In the genomic region with DNA sequence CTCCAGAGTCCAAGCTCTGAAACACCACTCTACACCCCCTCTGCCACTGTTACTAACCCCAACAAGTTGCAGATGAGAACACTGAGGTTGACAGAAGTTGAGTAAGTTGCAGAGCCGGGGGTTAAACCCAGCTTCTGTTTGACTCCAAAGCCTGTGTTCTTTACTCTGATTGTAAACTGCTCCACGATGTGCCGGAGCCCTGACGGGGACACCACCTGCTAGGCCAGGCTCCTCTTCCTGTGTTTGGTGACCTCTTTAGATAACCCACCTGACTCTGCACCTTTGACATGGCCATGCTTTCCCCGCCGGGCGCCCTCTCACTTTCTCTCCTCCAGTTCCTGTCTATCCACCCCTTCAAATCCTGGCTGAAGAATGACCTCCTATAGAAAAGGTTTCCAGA, we compare ENCODE assay signal across 1 cellular context.
TF ChIP-seq lines count a peak whose summit lies in the region.

No MANE protein-coding gene starts in this region.

TF ChIP-seq in GM23338, 12 proteins besides CTCF, POLR2A, EP300 and RAD21 (continued from another document):
- no peak for TF ChIP-seq ZNF114 (CRISPR knock-in tag; IDR thresholded peaks at IDR 0.05)
- TF ChIP-seq EZH2 (IDR thresholded peaks at IDR 0.05; ENCODE audit: low read depth, unreplicated experiment) = no peak
